ENCODE assay signal across 1 cellular context in the genomic region with DNA sequence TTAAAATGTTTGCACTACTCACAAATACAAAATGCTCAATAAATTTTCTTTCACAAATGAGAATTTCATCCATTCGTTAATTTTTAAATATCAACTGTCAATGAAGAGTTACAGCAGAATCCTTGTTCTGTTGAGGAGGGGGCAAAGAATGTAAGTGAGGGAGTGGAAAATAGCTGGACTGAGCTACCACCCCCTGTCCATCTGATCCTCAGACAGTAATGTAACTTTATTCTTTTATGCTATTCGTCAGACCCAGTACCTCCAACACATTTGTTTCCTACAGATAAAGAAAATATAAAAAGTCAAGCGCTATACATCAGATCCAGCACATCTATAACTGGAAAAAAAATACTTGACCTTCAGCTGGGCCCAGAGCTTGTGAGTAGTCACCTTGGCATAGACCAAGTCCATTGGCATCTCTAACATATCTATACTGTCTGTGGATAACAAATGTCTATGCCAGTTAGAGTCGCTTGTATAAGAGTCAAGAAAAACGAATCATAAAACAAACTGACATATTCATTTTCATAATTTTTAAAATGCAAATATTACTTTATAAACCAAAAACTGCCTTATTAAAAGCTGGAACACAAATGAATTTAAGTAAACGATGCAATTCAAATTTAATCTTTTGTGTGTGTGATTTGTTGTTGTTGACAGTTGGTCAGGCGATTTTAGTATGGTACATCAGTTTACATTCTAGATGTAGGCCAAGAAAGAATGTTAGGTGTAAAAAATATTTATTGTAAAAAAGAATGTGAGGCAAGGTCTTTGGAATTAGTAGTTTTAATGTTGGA.
TF ChIP-seq lines count a peak whose summit lies in the region.

No MANE protein-coding gene starts in this region.

TF ChIP-seq in K562, 482 proteins besides CTCF, POLR2A, EP300 and RAD21 (continued from another document and continues in another):
- TF ChIP-seq, protein P1, sequence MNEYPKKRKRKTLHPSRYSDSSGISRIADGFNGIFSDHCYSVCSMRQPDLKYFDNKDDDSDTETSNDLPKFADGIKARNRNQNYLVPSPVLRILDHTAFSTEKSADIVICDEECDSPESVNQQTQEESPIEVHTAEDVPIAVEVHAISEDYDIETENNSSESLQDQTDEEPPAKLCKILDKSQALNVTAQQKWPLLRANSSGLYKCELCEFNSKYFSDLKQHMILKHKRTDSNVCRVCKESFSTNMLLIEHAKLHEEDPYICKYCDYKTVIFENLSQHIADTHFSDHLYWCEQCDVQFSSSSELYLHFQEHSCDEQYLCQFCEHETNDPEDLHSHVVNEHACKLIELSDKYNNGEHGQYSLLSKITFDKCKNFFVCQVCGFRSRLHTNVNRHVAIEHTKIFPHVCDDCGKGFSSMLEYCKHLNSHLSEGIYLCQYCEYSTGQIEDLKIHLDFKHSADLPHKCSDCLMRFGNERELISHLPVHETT (CRISPR knock-in tag; conservative IDR thresholded peaks at IDR 0.05 in 1 of 2, IDR thresholded peaks at IDR 0.05 in 1 of 2), result no peak
- TF ChIP-seq KLF10 (CRISPR knock-in tag; IDR thresholded peaks at IDR 0.05) (0 out of 2 replicates have a peak, but pooled peaks have one; percentile 28), RUNX1 (IDR thresholded peaks at IDR 0.05; ENCODE audit: low read depth) (no peak), GTF2E2 (tag; IDR thresholded peaks at IDR 0.05) (no peak), RFX7 (CRISPR knock-in tag; IDR thresholded peaks at IDR 0.05) (0 out of 2 replicates have a peak, but pooled peaks have one; percentile 64), CCAR2 (IDR thresholded peaks at IDR 0.05; ENCODE audit: low read depth, low read length) (no peak), LCOR (CRISPR knock-in tag; IDR thresholded peaks at IDR 0.05) (no peak), POLR2H (tag; IDR thresholded peaks at IDR 0.05; ENCODE audit: low read depth) (peak; percentile 74), FOXP1 (CRISPR knock-in tag; IDR thresholded peaks at IDR 0.05) (no peak), STAT5A (IDR thresholded peaks at IDR 0.05; ENCODE audit: borderline replicate concordance, low read length) (no peak), SLC30A9 (CRISPR knock-in tag; IDR thresholded peaks at IDR 0.05) (no peak), ZNF77 (CRISPR knock-in tag; IDR thresholded peaks at IDR 0.05) (no peak), RHOXF2B (CRISPR knock-in tag; conservative IDR thresholded peaks at IDR 0.05) (0 out of 2 replicates have a peak, but pooled peaks have one; percentile 27), ETV5 (CRISPR knock-in tag; IDR thresholded peaks at IDR 0.05; ENCODE audit: low read depth) (no peak), TAL1 (IDR thresholded peaks at IDR 0.05) (no peak), KAT7 (CRISPR knock-in tag; IDR thresholded peaks at IDR 0.05; ENCODE audit: borderline replicate concordance) (0 out of 2 replicates have a peak, but pooled peaks have one; percentile 63), BRF1 (IDR thresholded peaks at IDR 0.05; ENCODE audit: borderline replicate concordance, extremely low read depth, insufficient read length) (no peak), HNRNPL (IDR thresholded peaks at IDR 0.05; ENCODE audit: low read depth, low read length) (peak; percentile 55; the same call in 1 of the 2 replicates), GATAD2B (IDR thresholded peaks at IDR 0.05; ENCODE audit: borderline replicate concordance) (no peak), ZBTB8A (IDR thresholded peaks at IDR 0.05; ENCODE audit: partially characterized antibody) (no peak)
- TF ChIP-seq, protein P2, sequence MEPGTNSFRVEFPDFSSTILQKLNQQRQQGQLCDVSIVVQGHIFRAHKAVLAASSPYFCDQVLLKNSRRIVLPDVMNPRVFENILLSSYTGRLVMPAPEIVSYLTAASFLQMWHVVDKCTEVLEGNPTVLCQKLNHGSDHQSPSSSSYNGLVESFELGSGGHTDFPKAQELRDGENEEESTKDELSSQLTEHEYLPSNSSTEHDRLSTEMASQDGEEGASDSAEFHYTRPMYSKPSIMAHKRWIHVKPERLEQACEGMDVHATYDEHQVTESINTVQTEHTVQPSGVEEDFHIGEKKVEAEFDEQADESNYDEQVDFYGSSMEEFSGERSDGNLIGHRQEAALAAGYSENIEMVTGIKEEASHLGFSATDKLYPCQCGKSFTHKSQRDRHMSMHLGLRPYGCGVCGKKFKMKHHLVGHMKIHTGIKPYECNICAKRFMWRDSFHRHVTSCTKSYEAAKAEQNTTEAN (CRISPR knock-in tag; IDR thresholded peaks at IDR 0.05), result no peak
- TF ChIP-seq, protein P3, sequence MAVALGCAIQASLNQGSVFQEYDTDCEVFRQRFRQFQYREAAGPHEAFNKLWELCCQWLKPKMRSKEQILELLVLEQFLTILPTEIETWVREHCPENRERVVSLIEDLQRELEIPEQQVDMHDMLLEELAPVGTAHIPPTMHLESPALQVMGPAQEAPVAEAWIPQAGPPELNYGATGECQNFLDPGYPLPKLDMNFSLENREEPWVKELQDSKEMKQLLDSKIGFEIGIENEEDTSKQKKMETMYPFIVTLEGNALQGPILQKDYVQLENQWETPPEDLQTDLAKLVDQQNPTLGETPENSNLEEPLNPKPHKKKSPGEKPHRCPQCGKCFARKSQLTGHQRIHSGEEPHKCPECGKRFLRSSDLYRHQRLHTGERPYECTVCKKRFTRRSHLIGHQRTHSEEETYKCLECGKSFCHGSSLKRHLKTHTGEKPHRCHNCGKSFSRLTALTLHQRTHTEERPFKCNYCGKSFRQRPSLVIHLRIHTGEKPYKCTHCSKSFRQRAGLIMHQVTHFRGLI (CRISPR knock-in tag; IDR thresholded peaks at IDR 0.05), result 0 out of 2 replicates have a peak, but pooled peaks have one; percentile 8
- TF ChIP-seq, protein P4, sequence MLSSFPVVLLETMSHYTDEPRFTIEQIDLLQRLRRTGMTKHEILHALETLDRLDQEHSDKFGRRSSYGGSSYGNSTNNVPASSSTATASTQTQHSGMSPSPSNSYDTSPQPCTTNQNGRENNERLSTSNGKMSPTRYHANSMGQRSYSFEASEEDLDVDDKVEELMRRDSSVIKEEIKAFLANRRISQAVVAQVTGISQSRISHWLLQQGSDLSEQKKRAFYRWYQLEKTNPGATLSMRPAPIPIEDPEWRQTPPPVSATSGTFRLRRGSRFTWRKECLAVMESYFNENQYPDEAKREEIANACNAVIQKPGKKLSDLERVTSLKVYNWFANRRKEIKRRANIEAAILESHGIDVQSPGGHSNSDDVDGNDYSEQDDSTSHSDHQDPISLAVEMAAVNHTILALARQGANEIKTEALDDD (IDR thresholded peaks at IDR 0.05), result no peak
- TF ChIP-seq, protein P5, sequence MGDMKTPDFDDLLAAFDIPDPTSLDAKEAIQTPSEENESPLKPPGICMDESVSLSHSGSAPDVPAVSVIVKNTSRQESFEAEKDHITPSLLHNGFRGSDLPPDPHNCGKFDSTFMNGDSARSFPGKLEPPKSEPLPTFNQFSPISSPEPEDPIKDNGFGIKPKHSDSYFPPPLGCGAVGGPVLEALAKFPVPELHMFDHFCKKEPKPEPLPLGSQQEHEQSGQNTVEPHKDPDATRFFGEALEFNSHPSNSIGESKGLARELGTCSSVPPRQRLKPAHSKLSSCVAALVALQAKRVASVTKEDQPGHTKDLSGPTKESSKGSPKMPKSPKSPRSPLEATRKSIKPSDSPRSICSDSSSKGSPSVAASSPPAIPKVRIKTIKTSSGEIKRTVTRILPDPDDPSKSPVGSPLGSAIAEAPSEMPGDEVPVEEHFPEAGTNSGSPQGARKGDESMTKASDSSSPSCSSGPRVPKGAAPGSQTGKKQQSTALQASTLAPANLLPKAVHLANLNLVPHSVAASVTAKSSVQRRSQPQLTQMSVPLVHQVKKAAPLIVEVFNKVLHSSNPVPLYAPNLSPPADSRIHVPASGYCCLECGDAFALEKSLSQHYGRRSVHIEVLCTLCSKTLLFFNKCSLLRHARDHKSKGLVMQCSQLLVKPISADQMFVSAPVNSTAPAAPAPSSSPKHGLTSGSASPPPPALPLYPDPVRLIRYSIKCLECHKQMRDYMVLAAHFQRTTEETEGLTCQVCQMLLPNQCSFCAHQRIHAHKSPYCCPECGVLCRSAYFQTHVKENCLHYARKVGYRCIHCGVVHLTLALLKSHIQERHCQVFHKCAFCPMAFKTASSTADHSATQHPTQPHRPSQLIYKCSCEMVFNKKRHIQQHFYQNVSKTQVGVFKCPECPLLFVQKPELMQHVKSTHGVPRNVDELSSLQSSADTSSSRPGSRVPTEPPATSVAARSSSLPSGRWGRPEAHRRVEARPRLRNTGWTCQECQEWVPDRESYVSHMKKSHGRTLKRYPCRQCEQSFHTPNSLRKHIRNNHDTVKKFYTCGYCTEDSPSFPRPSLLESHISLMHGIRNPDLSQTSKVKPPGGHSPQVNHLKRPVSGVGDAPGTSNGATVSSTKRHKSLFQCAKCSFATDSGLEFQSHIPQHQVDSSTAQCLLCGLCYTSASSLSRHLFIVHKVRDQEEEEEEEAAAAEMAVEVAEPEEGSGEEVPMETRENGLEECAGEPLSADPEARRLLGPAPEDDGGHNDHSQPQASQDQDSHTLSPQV (IDR thresholded peaks at IDR 0.05), result no peak
- TF ChIP-seq, protein P6, sequence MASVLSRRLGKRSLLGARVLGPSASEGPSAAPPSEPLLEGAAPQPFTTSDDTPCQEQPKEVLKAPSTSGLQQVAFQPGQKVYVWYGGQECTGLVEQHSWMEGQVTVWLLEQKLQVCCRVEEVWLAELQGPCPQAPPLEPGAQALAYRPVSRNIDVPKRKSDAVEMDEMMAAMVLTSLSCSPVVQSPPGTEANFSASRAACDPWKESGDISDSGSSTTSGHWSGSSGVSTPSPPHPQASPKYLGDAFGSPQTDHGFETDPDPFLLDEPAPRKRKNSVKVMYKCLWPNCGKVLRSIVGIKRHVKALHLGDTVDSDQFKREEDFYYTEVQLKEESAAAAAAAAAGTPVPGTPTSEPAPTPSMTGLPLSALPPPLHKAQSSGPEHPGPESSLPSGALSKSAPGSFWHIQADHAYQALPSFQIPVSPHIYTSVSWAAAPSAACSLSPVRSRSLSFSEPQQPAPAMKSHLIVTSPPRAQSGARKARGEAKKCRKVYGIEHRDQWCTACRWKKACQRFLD (CRISPR knock-in tag; IDR thresholded peaks at IDR 0.05), result no peak
- TF ChIP-seq, protein P7, sequence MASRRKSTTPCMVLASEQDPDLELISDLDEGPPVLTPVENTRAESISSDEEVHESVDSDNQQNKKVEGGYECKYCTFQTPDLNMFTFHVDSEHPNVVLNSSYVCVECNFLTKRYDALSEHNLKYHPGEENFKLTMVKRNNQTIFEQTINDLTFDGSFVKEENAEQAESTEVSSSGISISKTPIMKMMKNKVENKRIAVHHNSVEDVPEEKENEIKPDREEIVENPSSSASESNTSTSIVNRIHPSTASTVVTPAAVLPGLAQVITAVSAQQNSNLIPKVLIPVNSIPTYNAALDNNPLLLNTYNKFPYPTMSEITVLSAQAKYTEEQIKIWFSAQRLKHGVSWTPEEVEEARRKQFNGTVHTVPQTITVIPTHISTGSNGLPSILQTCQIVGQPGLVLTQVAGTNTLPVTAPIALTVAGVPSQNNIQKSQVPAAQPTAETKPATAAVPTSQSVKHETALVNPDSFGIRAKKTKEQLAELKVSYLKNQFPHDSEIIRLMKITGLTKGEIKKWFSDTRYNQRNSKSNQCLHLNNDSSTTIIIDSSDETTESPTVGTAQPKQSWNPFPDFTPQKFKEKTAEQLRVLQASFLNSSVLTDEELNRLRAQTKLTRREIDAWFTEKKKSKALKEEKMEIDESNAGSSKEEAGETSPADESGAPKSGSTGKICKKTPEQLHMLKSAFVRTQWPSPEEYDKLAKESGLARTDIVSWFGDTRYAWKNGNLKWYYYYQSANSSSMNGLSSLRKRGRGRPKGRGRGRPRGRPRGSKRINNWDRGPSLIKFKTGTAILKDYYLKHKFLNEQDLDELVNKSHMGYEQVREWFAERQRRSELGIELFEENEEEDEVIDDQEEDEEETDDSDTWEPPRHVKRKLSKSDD (conservative IDR thresholded peaks at IDR 0.05; ENCODE audit: low read length), result no peak
- TF ChIP-seq, protein P8, sequence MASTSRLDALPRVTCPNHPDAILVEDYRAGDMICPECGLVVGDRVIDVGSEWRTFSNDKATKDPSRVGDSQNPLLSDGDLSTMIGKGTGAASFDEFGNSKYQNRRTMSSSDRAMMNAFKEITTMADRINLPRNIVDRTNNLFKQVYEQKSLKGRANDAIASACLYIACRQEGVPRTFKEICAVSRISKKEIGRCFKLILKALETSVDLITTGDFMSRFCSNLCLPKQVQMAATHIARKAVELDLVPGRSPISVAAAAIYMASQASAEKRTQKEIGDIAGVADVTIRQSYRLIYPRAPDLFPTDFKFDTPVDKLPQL (IDR thresholded peaks at IDR 0.05; ENCODE audit: extremely low read depth, insufficient read length), result no peak
- TF ChIP-seq, protein P9, sequence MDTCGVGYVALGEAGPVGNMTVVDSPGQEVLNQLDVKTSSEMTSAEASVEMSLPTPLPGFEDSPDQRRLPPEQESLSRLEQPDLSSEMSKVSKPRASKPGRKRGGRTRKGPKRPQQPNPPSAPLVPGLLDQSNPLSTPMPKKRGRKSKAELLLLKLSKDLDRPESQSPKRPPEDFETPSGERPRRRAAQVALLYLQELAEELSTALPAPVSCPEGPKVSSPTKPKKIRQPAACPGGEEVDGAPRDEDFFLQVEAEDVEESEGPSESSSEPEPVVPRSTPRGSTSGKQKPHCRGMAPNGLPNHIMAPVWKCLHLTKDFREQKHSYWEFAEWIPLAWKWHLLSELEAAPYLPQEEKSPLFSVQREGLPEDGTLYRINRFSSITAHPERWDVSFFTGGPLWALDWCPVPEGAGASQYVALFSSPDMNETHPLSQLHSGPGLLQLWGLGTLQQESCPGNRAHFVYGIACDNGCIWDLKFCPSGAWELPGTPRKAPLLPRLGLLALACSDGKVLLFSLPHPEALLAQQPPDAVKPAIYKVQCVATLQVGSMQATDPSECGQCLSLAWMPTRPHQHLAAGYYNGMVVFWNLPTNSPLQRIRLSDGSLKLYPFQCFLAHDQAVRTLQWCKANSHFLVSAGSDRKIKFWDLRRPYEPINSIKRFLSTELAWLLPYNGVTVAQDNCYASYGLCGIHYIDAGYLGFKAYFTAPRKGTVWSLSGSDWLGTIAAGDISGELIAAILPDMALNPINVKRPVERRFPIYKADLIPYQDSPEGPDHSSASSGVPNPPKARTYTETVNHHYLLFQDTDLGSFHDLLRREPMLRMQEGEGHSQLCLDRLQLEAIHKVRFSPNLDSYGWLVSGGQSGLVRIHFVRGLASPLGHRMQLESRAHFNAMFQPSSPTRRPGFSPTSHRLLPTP (IDR thresholded peaks at IDR 0.05; ENCODE audit: borderline replicate concordance, extremely low read depth, insufficient read length), result no peak
- TF ChIP-seq, protein P10, sequence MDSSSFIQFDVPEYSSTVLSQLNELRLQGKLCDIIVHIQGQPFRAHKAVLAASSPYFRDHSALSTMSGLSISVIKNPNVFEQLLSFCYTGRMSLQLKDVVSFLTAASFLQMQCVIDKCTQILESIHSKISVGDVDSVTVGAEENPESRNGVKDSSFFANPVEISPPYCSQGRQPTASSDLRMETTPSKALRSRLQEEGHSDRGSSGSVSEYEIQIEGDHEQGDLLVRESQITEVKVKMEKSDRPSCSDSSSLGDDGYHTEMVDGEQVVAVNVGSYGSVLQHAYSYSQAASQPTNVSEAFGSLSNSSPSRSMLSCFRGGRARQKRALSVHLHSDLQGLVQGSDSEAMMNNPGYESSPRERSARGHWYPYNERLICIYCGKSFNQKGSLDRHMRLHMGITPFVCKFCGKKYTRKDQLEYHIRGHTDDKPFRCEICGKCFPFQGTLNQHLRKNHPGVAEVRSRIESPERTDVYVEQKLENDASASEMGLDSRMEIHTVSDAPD (CRISPR knock-in tag; IDR thresholded peaks at IDR 0.05), result no peak
- TF ChIP-seq, protein P11, sequence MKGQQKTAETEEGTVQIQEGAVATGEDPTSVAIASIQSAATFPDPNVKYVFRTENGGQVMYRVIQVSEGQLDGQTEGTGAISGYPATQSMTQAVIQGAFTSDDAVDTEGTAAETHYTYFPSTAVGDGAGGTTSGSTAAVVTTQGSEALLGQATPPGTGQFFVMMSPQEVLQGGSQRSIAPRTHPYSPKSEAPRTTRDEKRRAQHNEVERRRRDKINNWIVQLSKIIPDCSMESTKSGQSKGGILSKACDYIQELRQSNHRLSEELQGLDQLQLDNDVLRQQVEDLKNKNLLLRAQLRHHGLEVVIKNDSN (CRISPR knock-in tag; IDR thresholded peaks at IDR 0.05), result no peak
- TF ChIP-seq, protein P12, sequence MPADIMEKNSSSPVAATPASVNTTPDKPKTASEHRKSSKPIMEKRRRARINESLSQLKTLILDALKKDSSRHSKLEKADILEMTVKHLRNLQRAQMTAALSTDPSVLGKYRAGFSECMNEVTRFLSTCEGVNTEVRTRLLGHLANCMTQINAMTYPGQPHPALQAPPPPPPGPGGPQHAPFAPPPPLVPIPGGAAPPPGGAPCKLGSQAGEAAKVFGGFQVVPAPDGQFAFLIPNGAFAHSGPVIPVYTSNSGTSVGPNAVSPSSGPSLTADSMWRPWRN (IDR thresholded peaks at IDR 0.05; ENCODE audit: low read depth), result no peak
